12 cellular contexts compared by ENCODE assay signal in genomic region chr9:22084336-22085035, GRCh38.
DNase-seq lines count a peak whose midpoint lies in the region; ATAC-seq and TF ChIP-seq lines count a peak whose summit lies in the region.
"Had no signal": no experiment of that assay in that cellular context is flagged by ENCODE, and none has a peak within 500 bp of the region (broad histone marks: within the 10 kb centered on the region; RNA-seq: fewer than 3 reads in every experiment).

No MANE protein-coding gene starts in this region.

- CTCF ChIA-PET in PC-9 (lab: Charles Lee): interaction anchor here (0.8 to 1.0 kb wide), 2 partner anchors 35 to 127 kb away, joined by 3 to 4 read pairs; no protein-coding TSS in a partner anchor

- 0 out of 2 replicates have a peak overlapping the region, but pooled peaks have one; percentile 15 for H3K4me3 ChIP-seq in GM23248
- H3K4me3 ChIP-seq in PC-9: peak overlapping the region; percentile 43; the same call in 1 of the 2 replicates

- H3K4me2 ChIP-seq in GM23248 (ENCODE audit: unreplicated experiment): peak overlapping the region; percentile 46
- peak overlapping the region; percentile 75 for H3K4me2 ChIP-seq in PC-9

- H3K27ac ChIP-seq in GM23248 (peak overlapping the region; percentile 72), PC-9 (peak overlapping the region; percentile 100)

- H3K36me3 ChIP-seq in GM23248 (ENCODE audit: low read depth) (no peaks in the 10 kb centered on the region), PC-9 (ENCODE audit: low read depth) (peaks cover 8% of the 10 kb centered on the region; the same call in 1 of the 2 replicates)

- TF ChIP-seq CTCF in PC-9 (conservative IDR thresholded peaks at IDR 0.05): no peak

- no peak overlapping the region for H2AFZ ChIP-seq in GM23248
- no peak overlapping the region for H2AFZ ChIP-seq in PC-9

- WGBS in GM23248 (ENCODE audit: low coverage in 1 of 2, low lambda C conversion rate in 2 of 2, missing lambda C conversion rate in 2 of 2), 2 experiments: 0% methylated on average over 2 of the region's 2 CpGs

- POLR2A ChIA-PET in PC-9 (lab: Charles Lee; ENCODE audit: unreplicated experiment): interaction anchor here (0.7 to 1.0 kb wide), 5 partner anchors 17 to 713 kb away, joined by 3 to 6 read pairs (median 5); no protein-coding TSS in a partner anchor

- TSS peak; percentile 82 for BruUV-seq in PC-9 (replicated peaks; lab: Mats Ljungman, UMichigan)

- DNase-seq in GM23248: peak; percentile 89
- peak; percentile 42 to 96 for DNase-seq in PC-9
- DNase-seq in fibroblast of gingiva (ENCODE audit: low read depth): peak; percentile 90
- peak; percentile 95 for DNase-seq in renal cortical epithelial cell (ENCODE audit: low read depth)
- DNase-seq in activated CD8-positive, alpha-beta memory T cell treated with anti-CD3 and anti-CD28 coated beads for 24 hours: no peak
- DNase-seq in NCI-H2196 treated with DMSO at 0.1 percent for 48 hours (lab: John Stamatoyannopoulos, UW; ENCODE audit: unreplicated experiment): no peak
- no peak for DNase-seq in HuH-7.5 (ENCODE audit: low spot score)
- DNase-seq: activated effector memory CD4-positive, alpha-beta T cell treated with anti-CD3 and anti-CD28 coated beads, Interleukin-2, amount 50 U/mL, for 16 hours; H9; right cardiac atrium; stimulated activated naive CD4-positive, alpha-beta T cell treated with Interleukin-2 at 50 U/mL for 16 hours had no signal

- ATAC-seq in HG02885 (IDR thresholded peaks at IDR 0.05; ENCODE audit: poor library complexity, unreplicated experiment): no peak
- ATAC-seq: right cardiac atrium had no signal

- H3K9ac ChIP-seq in GM23248: no peak overlapping the region

- H3K27me3 ChIP-seq in GM23248 (replicated peaks; ENCODE audit: insufficient read depth) (no peaks in the 10 kb centered on the region), PC-9 (ENCODE audit: insufficient read depth, low read depth) (no peaks in the 10 kb centered on the region)

- H3K79me2 ChIP-seq in GM23248 (ENCODE audit: insufficient read depth) (no peaks in the 10 kb centered on the region), PC-9 (ENCODE audit: low read depth) (no peaks in the 10 kb centered on the region)

- H3K9me3 ChIP-seq in GM23248 (ENCODE audit: low read depth) (no peaks in the 10 kb centered on the region), PC-9 (ENCODE audit: insufficient read depth, low read depth) (peaks cover 7% of the 10 kb centered on the region)

- H3K9me2 ChIP-seq in GM23248 (ENCODE audit: insufficient read depth) (no peaks in the 10 kb centered on the region), PC-9 (ENCODE audit: insufficient read depth) (peaks cover 5% of the 10 kb centered on the region; the same call in 1 of the 2 replicates)

- H3K4me1 ChIP-seq in GM23248 (ENCODE audit: insufficient read depth) (peaks cover 25% of the 10 kb centered on the region), PC-9 (replicated peaks; ENCODE audit: insufficient read depth) (peaks cover 54% of the 10 kb centered on the region)

- intact Hi-C loops in PC-9 (cut with micrococcal nuclease; ENCODE audit: unreplicated experiment): loop anchor here (1.0 to 2.0 kb wide), 7 partner anchors 19 to 154 kb away; partner anchors contain the start of gene CDKN2B

- H4K20me1 ChIP-seq in GM23248 (ENCODE audit: insufficient read depth) (no peaks in the 10 kb centered on the region), PC-9 (ENCODE audit: insufficient read depth) (no peaks in the 10 kb centered on the region)

- in situ Hi-C loops in GM23248 (cut with MboI): no loop called here

- H3F3A ChIP-seq in GM23248 (ENCODE audit: insufficient read depth) (peaks cover 20% of the 10 kb centered on the region), PC-9 (ENCODE audit: insufficient read depth, low read depth) (peaks cover 38% of the 10 kb centered on the region)

Comparison
In these comparisons a context has a peak if more than half of its experiments do, and no peak if none do; other contexts are left out.
1. DNase-seq: peak in GM23248 (single experiment), PC-9 (2 of 2), fibroblast of gingiva (single experiment) and renal cortical epithelial cell (single experiment); none in activated CD8-positive, alpha-beta memory T cell treated with anti-CD3 and anti-CD28 coated beads for 24 hours (single experiment), NCI-H2196 treated with DMSO at 0.1 percent for 48 hours (single experiment) and HuH-7.5 (single experiment).